In the genomic region with DNA sequence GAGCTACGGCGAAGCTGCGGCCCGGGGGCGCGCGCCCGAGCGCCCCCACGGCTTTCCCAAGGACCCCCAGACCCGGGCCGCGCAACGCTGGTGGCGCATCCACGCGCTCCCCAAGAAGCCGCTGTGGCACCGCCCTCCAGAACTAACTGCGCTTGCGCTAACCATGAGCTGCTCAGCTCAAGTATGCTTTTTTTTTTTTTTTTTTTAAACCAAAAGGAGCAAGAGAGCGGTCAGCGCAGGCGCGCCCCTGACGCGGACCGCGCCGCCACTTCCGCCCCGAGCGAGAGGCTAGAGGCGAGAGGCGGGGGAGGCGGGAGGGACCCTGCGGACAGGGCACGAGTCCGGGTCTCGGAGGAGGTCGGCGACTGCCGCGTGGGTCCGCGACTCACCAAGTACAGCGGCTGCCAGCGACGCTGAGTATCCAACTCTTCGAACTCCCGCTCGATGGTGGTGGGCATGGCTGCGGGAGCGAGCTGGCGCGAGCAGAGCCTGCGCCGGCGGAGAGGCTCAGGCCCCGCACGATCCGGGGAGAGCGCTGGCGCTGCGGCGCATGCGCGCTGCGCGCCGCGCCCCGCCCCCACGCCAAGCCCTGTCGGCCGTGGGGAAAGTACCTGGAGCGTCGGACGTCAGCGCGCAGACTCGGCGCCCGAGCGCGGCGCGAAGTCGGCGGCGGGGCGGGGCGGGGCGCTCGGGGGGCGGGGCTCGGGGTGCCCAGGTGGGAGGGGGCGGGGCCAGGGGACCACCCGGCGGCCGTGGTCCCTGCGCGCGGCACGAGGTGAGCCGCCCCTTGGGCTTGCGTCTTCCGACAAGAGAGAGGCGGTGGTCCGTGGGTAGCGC, we compare ENCODE assay signal across 1 cellular context.
A peak's percentile ranks its signal among the peaks of the same experiment; 100 is the strongest.
TF ChIP-seq lines count a peak whose summit lies in the region.

A gene (minus strand): TSS at position 554 of the 837 bp plus-strand sequence. CDS start 96 bp downstream, at position 458.

TF ChIP-seq in HepG2, 621 proteins besides CTCF, POLR2A, EP300 and RAD21 (continued from another document and continues in another):
- TF ChIP-seq, protein P1, sequence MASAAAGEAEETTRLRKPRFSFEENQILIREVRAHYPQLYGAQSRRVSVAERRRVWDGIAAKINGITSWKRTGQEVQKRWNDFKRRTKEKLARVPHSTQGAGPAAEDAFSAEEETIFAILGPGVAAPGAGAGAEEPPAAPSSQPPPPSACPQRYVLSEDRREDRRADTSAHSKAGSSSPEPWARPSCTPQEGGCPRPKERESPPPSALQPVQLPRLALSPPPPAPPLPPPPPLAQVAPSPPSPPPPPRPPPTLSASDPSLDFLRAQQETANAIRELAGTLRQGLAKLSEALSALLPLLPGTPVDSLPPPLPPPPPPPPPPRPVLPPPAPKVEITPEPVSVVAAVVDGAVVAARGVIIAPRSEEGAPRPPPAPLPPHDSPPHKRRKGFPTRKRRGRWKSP (CRISPR knock-in tag; IDR thresholded peaks at IDR 0.05): peak; percentile 60; the same call in 1 of the 2 replicates
- TF ChIP-seq ZNF629 (CRISPR knock-in tag; conservative IDR thresholded peaks at IDR 0.05): no peak
- TF ChIP-seq ZNF570 (CRISPR knock-in tag; IDR thresholded peaks at IDR 0.05; ENCODE audit: borderline replicate concordance): no peak
- TF ChIP-seq ZNF75D (CRISPR knock-in tag; IDR thresholded peaks at IDR 0.05; ENCODE audit: borderline replicate concordance): no peak
- peak; percentile 59 for TF ChIP-seq YY1 (IDR thresholded peaks at IDR 0.05; ENCODE audit: insufficient read depth, insufficient replicate concordance, low read depth, low read length)
- TF ChIP-seq ZFP90 (CRISPR knock-in tag; IDR thresholded peaks at IDR 0.05; ENCODE audit: borderline replicate concordance): peak; percentile 80; the same call in 1 of the 2 replicates
- TF ChIP-seq, protein P2, sequence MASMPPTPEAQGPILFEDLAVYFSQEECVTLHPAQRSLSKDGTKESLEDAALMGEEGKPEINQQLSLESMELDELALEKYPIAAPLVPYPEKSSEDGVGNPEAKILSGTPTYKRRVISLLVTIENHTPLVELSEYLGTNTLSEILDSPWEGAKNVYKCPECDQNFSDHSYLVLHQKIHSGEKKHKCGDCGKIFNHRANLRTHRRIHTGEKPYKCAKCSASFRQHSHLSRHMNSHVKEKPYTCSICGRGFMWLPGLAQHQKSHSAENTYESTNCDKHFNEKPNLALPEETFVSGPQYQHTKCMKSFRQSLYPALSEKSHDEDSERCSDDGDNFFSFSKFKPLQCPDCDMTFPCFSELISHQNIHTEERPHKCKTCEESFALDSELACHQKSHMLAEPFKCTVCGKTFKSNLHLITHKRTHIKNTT (CRISPR knock-in tag; IDR thresholded peaks at IDR 0.05): no peak
- no peak for TF ChIP-seq ZNF317 (CRISPR knock-in tag; IDR thresholded peaks at IDR 0.05)
- TF ChIP-seq MAF1 (CRISPR knock-in tag; IDR thresholded peaks at IDR 0.05; ENCODE audit: borderline replicate concordance): 0 out of 2 replicates have a peak, but pooled peaks have one; percentile 75
- no peak for TF ChIP-seq ZNF3 (CRISPR knock-in tag; IDR thresholded peaks at IDR 0.05)
- TF ChIP-seq ATAD3A (CRISPR knock-in tag; IDR thresholded peaks at IDR 0.05): no peak
- peak; percentile 33; the same call in 1 of the 2 replicates for TF ChIP-seq ZKSCAN8 (CRISPR knock-in tag; IDR thresholded peaks at IDR 0.05; ENCODE audit: borderline replicate concordance)
- TF ChIP-seq ZFP36 (IDR thresholded peaks at IDR 0.05; ENCODE audit: borderline replicate concordance, low read depth, low read length, partially characterized antibody): no peak
- TF ChIP-seq, protein P3, sequence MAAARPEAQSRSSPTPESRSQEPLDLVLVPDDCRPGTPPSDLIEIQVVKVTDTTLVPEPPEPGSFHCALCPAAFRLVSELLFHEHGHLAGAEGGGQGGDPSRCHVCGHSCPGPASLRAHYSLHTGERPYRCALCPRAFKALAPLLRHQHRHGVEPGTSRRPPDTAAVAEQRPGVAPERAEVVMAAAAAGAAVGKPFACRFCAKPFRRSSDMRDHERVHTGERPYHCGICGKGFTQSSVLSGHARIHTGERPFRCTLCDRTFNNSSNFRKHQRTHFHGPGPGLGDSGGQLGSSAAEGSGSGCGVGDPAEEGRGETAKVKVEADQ (CRISPR knock-in tag; IDR thresholded peaks at IDR 0.05; ENCODE audit: borderline replicate concordance): peak; percentile 92
- TF ChIP-seq ZSCAN31 (CRISPR knock-in tag; IDR thresholded peaks at IDR 0.05; ENCODE audit: low read depth): peak; percentile 91
- TF ChIP-seq, protein P4, sequence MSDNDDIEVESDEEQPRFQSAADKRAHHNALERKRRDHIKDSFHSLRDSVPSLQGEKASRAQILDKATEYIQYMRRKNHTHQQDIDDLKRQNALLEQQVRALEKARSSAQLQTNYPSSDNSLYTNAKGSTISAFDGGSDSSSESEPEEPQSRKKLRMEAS (IDR thresholded peaks at IDR 0.05): peak; percentile 94
- peak; percentile 75; the same call in 1 of the 2 replicates for TF ChIP-seq ZNF766 (CRISPR knock-in tag; IDR thresholded peaks at IDR 0.05; ENCODE audit: borderline replicate concordance)
- TF ChIP-seq MED13 (CRISPR knock-in tag; IDR thresholded peaks at IDR 0.05): peak; percentile 82; the same call in 1 of the 2 replicates
- TF ChIP-seq, protein P5, sequence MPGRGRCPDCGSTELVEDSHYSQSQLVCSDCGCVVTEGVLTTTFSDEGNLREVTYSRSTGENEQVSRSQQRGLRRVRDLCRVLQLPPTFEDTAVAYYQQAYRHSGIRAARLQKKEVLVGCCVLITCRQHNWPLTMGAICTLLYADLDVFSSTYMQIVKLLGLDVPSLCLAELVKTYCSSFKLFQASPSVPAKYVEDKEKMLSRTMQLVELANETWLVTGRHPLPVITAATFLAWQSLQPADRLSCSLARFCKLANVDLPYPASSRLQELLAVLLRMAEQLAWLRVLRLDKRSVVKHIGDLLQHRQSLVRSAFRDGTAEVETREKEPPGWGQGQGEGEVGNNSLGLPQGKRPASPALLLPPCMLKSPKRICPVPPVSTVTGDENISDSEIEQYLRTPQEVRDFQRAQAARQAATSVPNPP (CRISPR knock-in tag; IDR thresholded peaks at IDR 0.05): no peak
- no peak for TF ChIP-seq ZNF12 (CRISPR knock-in tag; IDR thresholded peaks at IDR 0.05)
- no peak for TF ChIP-seq FLYWCH1 (CRISPR knock-in tag; IDR thresholded peaks at IDR 0.05)
- no peak for TF ChIP-seq ZFP1 (CRISPR knock-in tag; IDR thresholded peaks at IDR 0.05)
- TF ChIP-seq, protein P6, sequence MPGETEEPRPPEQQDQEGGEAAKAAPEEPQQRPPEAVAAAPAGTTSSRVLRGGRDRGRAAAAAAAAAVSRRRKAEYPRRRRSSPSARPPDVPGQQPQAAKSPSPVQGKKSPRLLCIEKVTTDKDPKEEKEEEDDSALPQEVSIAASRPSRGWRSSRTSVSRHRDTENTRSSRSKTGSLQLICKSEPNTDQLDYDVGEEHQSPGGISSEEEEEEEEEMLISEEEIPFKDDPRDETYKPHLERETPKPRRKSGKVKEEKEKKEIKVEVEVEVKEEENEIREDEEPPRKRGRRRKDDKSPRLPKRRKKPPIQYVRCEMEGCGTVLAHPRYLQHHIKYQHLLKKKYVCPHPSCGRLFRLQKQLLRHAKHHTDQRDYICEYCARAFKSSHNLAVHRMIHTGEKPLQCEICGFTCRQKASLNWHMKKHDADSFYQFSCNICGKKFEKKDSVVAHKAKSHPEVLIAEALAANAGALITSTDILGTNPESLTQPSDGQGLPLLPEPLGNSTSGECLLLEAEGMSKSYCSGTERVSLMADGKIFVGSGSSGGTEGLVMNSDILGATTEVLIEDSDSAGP (CRISPR knock-in tag; IDR thresholded peaks at IDR 0.05; ENCODE audit: borderline replicate concordance): peak; percentile 92
- TF ChIP-seq, protein P7, sequence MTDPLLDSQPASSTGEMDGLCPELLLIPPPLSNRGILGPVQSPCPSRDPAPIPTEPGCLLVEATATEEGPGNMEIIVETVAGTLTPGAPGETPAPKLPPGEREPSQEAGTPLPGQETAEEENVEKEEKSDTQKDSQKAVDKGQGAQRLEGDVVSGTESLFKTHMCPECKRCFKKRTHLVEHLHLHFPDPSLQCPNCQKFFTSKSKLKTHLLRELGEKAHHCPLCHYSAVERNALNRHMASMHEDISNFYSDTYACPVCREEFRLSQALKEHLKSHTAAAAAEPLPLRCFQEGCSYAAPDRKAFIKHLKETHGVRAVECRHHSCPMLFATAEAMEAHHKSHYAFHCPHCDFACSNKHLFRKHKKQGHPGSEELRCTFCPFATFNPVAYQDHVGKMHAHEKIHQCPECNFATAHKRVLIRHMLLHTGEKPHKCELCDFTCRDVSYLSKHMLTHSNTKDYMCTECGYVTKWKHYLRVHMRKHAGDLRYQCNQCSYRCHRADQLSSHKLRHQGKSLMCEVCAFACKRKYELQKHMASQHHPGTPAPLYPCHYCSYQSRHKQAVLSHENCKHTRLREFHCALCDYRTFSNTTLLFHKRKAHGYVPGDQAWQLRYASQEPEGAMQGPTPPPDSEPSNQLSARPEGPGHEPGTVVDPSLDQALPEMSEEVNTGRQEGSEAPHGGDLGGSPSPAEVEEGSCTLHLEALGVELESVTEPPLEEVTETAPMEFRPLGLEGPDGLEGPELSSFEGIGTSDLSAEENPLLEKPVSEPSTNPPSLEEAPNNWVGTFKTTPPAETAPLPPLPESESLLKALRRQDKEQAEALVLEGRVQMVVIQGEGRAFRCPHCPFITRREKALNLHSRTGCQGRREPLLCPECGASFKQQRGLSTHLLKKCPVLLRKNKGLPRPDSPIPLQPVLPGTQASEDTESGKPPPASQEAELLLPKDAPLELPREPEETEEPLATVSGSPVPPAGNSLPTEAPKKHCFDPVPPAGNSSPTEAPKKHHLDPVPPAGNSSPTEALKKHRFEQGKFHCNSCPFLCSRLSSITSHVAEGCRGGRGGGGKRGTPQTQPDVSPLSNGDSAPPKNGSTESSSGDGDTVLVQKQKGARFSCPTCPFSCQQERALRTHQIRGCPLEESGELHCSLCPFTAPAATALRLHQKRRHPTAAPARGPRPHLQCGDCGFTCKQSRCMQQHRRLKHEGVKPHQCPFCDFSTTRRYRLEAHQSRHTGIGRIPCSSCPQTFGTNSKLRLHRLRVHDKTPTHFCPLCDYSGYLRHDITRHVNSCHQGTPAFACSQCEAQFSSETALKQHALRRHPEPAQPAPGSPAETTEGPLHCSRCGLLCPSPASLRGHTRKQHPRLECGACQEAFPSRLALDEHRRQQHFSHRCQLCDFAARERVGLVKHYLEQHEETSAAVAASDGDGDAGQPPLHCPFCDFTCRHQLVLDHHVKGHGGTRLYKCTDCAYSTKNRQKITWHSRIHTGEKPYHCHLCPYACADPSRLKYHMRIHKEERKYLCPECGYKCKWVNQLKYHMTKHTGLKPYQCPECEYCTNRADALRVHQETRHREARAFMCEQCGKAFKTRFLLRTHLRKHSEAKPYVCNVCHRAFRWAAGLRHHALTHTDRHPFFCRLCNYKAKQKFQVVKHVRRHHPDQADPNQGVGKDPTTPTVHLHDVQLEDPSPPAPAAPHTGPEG (CRISPR knock-in tag; IDR thresholded peaks at IDR 0.05): no peak
- no peak for TF ChIP-seq PCBP2 (optimal IDR thresholded peaks at IDR 0.05; ENCODE audit: low read depth, low read length, poor library complexity, severe bottlenecking)
- no peak for TF ChIP-seq NCOR1 (IDR thresholded peaks at IDR 0.05; ENCODE audit: borderline replicate concordance, low read length)
- no peak for TF ChIP-seq NFE2L1 (CRISPR knock-in tag; IDR thresholded peaks at IDR 0.05; ENCODE audit: borderline replicate concordance)
- no peak for TF ChIP-seq RARG (CRISPR knock-in tag; IDR thresholded peaks at IDR 0.05; ENCODE audit: low read depth)
- TF ChIP-seq ZNF260 (CRISPR knock-in tag; IDR thresholded peaks at IDR 0.05; ENCODE audit: borderline replicate concordance, low read depth): no peak
- TF ChIP-seq, protein P8, sequence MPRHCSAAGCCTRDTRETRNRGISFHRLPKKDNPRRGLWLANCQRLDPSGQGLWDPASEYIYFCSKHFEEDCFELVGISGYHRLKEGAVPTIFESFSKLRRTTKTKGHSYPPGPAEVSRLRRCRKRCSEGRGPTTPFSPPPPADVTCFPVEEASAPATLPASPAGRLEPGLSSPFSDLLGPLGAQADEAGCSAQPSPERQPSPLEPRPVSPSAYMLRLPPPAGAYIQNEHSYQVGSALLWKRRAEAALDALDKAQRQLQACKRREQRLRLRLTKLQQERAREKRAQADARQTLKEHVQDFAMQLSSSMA (CRISPR knock-in tag; IDR thresholded peaks at IDR 0.05): no peak
- TF ChIP-seq, protein P9, sequence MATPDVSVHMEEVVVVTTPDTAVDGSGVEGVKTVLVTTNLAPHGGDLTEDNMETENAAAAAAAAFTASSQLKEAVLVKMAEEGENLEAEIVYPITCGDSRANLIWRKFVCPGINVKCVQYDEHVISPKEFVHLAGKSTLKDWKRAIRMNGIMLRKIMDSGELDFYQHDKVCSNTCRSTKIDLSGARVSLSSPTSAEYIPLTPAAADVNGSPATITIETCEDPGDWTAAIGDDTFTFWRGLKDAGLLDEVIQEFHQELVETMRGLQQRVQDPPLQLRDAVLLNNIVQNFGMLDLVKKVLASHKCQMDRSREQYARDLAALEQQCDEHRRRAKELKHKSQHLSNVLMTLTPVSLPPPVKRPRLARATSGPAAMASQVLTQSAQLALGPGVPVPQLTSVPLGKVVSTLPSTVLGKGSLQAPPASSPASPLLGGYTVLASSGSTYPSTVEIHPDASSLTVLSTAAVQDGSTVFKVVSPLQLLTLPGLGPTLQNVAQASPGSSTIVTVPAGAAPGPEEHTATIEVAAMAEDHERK (CRISPR knock-in tag; IDR thresholded peaks at IDR 0.05; ENCODE audit: low read depth): peak; percentile 66; the same call in 1 of the 2 replicates
- TF ChIP-seq ZNF326 (CRISPR knock-in tag; IDR thresholded peaks at IDR 0.05; ENCODE audit: borderline replicate concordance): no peak
- peak; percentile 65 for TF ChIP-seq BHLHE40 (IDR thresholded peaks at IDR 0.05; ENCODE audit: low read length)
- no peak for TF ChIP-seq SRSF9 (IDR thresholded peaks at IDR 0.05; ENCODE audit: borderline replicate concordance, insufficient read depth, low read depth, low read length, poor library complexity, severe bottlenecking)
- TF ChIP-seq, protein P10, sequence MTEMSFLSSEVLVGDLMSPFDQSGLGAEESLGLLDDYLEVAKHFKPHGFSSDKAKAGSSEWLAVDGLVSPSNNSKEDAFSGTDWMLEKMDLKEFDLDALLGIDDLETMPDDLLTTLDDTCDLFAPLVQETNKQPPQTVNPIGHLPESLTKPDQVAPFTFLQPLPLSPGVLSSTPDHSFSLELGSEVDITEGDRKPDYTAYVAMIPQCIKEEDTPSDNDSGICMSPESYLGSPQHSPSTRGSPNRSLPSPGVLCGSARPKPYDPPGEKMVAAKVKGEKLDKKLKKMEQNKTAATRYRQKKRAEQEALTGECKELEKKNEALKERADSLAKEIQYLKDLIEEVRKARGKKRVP (CRISPR knock-in tag; IDR thresholded peaks at IDR 0.05): no peak
- peak; percentile 47; the same call in 1 of the 2 replicates for TF ChIP-seq ZNF292 (CRISPR knock-in tag; IDR thresholded peaks at IDR 0.05; ENCODE audit: borderline replicate concordance, low read depth)
- TF ChIP-seq, protein P11, sequence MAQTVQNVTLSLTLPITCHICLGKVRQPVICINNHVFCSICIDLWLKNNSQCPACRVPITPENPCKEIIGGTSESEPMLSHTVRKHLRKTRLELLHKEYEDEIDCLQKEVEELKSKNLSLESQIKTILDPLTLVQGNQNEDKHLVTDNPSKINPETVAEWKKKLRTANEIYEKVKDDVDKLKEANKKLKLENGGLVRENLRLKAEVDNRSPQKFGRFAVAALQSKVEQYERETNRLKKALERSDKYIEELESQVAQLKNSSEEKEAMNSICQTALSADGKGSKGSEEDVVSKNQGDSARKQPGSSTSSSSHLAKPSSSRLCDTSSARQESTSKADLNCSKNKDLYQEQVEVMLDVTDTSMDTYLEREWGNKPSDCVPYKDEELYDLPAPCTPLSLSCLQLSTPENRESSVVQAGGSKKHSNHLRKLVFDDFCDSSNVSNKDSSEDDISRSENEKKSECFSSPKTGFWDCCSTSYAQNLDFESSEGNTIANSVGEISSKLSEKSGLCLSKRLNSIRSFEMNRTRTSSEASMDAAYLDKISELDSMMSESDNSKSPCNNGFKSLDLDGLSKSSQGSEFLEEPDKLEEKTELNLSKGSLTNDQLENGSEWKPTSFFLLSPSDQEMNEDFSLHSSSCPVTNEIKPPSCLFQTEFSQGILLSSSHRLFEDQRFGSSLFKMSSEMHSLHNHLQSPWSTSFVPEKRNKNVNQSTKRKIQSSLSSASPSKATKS (CRISPR knock-in tag; IDR thresholded peaks at IDR 0.05): no peak
